8 cellular contexts compared by ENCODE assay signal in the genomic region with DNA sequence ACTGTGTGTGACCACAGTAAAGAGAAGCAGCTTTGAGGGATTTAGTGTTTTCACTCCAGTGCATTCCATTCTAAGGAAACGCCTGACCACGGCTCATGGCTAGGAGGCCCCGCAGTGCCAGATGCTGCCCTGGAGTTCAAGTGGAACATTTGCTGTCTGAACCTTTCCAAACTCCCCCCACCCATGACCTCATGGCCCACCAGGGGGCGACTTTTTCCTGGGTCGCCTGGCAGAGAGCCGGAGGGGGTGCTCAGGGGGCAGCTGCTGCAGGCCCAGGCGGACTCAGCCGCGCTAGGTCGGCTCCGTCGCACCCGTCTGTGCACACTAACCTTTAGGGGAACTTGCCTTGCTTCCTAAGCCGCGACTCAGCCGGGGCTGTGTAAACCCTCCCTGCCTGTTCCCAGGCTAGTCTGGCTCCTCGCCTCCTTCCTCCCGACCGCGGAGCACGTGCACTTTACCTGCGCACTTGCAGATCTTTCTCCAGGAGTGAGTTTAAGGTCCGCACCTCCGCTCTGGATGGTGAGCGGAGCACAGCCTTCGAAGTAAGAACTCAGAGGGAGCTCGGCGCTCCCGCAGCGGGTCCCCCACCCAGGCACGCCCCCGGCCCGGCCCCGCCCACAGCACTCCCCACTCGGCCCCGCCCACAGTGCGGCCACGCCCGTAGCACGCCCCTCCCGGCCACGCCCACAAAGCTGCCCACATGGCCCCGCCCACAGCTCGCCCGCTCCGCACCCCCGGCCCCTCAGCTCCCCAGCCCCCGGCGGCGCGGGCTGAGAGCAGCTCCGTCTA. TPM values are rescaled to one million over a fixed set of nuclear protein-coding genes. Genes with fewer than 3 reads are reported as not detected.
DNase-seq lines count a peak whose midpoint lies in the region; ATAC-seq and TF ChIP-seq lines count a peak whose summit lies in the region.

A gene (minus strand): TSS at position 550 of the 789 bp plus-strand sequence. CDS start 17,441 bp downstream, outside the sequence.

- H3K36me3 ChIP-seq in prostate gland: no peaks in the 10 kb centered on the region

- no peaks in the 10 kb centered on the region for H3K27me3 ChIP-seq in prostate gland (replicated peaks; ENCODE audit: insufficient read depth)

- no peak for DNase-seq in GM13977 (ENCODE audit: low spot score)
- peak; percentile 89 for DNase-seq in NCI-H82 (lab: John Stamatoyannopoulos, UW)
- DNase-seq in activated T-helper 1 cell treated with Interleukin-2 at 50 U/mL for 16 hours (ENCODE audit: low read depth): peak; percentile 47
- peak; percentile 73 for DNase-seq in foreskin melanocyte
- no peak for DNase-seq in prostate gland (ENCODE audit: low spot score)
- no peak for DNase-seq in KG1 (lab: John Stamatoyannopoulos, UW)

- WGBS in prostate gland: 19% methylated on average over 34 of the region's 52 CpGs

- ATAC-seq in GM19035 (IDR thresholded peaks at IDR 0.05; ENCODE audit: unreplicated experiment) (no peak), HG02938 (IDR thresholded peaks at IDR 0.05; ENCODE audit: unreplicated experiment) (no peak)

- TF ChIP-seq POLR2A in prostate gland (IDR thresholded peaks at IDR 0.05): no peak

- peak within 1 kb of the TSS; percentile 2 to 11 for H3K4me3 ChIP-seq in prostate gland

- TF ChIP-seq CTCF in GM13977 (IDR thresholded peaks at IDR 0.05; ENCODE audit: extremely low read depth, insufficient read depth, missing control alignments): peak; percentile 15
- no peak for TF ChIP-seq CTCF in prostate gland (IDR thresholded peaks at IDR 0.05)

- peak within 1 kb of the TSS in 1 of 2 donors; percentile 43 for H3K27ac ChIP-seq in prostate gland

- in situ Hi-C loops in GM13977 (cut with MboI; ENCODE audit: low pct_unique_long_range_greater_than_20kb, low sequenced_read_pairs, unreplicated experiment): no loop called here

- no peaks in the 10 kb centered on the region for H3K9me3 ChIP-seq in prostate gland

- intact Hi-C loops in prostate gland (cut with DNase I): no loop called here

- no peaks in the 10 kb centered on the region for H3K4me1 ChIP-seq in prostate gland (replicated peaks)

RNA-seq across cellular contexts. Expression of the gene that starts here (rescaled TPM):
- total RNA-seq in prostate gland: 1 to 10 TPM in 1 of 2 donors, not detected in 1; 3.7 TPM

Comparison
In these comparisons a context has a peak if more than half of its experiments do, and no peak if none do; other contexts are left out.
1. DNase-seq: peak in NCI-H82 (single experiment), activated T-helper 1 cell treated with Interleukin-2 at 50 U/mL for 16 hours (single experiment) and foreskin melanocyte (single experiment); none in GM13977 (single experiment), prostate gland (single experiment) and KG1 (single experiment).